30 cellular contexts compared by ENCODE assay signal in genomic region chr4:180455226-180455625, GRCh38.
A peak's percentile ranks its signal among the peaks of the same experiment; 100 is the strongest.
DNase-seq lines count a peak whose midpoint lies in the region; ATAC-seq and TF ChIP-seq lines count a peak whose summit lies in the region.
"Had no signal": no experiment of that assay in that cellular context is flagged by ENCODE, and none has a peak within 500 bp of the region (broad histone marks: within the 10 kb centered on the region; RNA-seq: fewer than 3 reads in every experiment).

No MANE protein-coding gene starts in this region.

- H3K36me3 Mint-ChIP-seq in mesothelial cell of epicardium, result no peaks in the 10 kb centered on the region
- H3K36me3 Mint-ChIP-seq: brain, T-cell had no signal

- TF ChIP-seq CTCF in epithelial cell of esophagus (IDR thresholded peaks at IDR 0.05; ENCODE audit: insufficient read depth, low read depth, low read length, missing control alignments), result no peak
- TF ChIP-seq CTCF in mesothelial cell of epicardium (IDR thresholded peaks at IDR 0.05; ENCODE audit: unreplicated experiment), result no peak

- H3K4me1 ChIP-seq in HUES64 (ENCODE audit: insufficient read depth, low read length), result peaks cover 16% of the 10 kb centered on the region
- H3K4me1 ChIP-seq: heart right ventricle, parathyroid adenoma, right lobe of liver, SJSA1, testis, vagina had no signal

- H3K4me1 Mint-ChIP-seq in mesothelial cell of epicardium, result peaks cover 54% of the 10 kb centered on the region
- H3K4me1 Mint-ChIP-seq: brain, T-cell had no signal

- H3K4me3 Mint-ChIP-seq in mesothelial cell of epicardium, result no peak overlapping the region
- H3K4me3 Mint-ChIP-seq: activated CD8-positive, alpha-beta T cell treated with anti-CD3 and anti-CD28 coated beads, Interleukin-2, amount 10 ng/mL, durations not matched to agents 7 days and 5 days; brain; nephron progenitor cell; T-cell had no signal

- DNase-seq in NCI-H510A (lab: John Stamatoyannopoulos, UW) (peak; percentile 39), epithelial cell of esophagus (ENCODE audit: low read depth) (peak; percentile 71), mesothelial cell of epicardium (ENCODE audit: low spot score in 2 of 2, unreplicated experiment in 2 of 2) (no peak), nucleus accumbens (lab: John Stamatoyannopoulos, UW) (no peak)
- no peak for DNase-seq in NK-92 treated with Interleukin-12 subunit alpha and Interleukin-12 subunit beta, amount 100 ng/mL, for 24 hours (lab: John Stamatoyannopoulos, UW)
- DNase-seq: activated CD4-positive, CD25-positive, alpha-beta regulatory T cell treated with anti-CD3 and anti-CD28 coated beads, Interleukin-2, amount 50 U/mL, for 72 hours; activated CD8-positive, alpha-beta T cell treated with anti-CD3 and anti-CD28 coated beads, Interleukin-2, amount 10 ng/mL, durations not matched to agents 7 days and 5 days; activated effector memory CD4-positive, alpha-beta T cell treated with anti-CD3 and anti-CD28 coated beads, Interleukin-2, amount 50 U/mL, for 16 hours; C1 segment of cervical spinal cord; effector CD8-positive, alpha-beta T cell; erythroblast; foreskin fibroblast; heart right ventricle; islet precursor cell; NCI-H187 treated with DMSO at 0.1 percent for 48 hours; NCI-H446; nephron progenitor cell; right lobe of liver; stimulated activated CD4-positive, alpha-beta T cell treated with anti-CD3 and anti-CD28 coated beads, Interleukin-12 subunit alpha, Interleukin-12 subunit beta, amount 100 ng/mL, for 4 hours; stimulated activated CD4-positive, alpha-beta T cell treated with anti-CD3 and anti-CD28 coated beads, Interleukin-4, amount 100 ng/mL, for 24 hours; stimulated activated naive CD4-positive, alpha-beta T cell treated with Interleukin-2 at 50 U/mL for 16 hours; T-cell; testis had no signal

- no peak overlapping the region for H3K9ac ChIP-seq in HUES64 (ENCODE audit: low read depth, low read length)
- H3K9ac ChIP-seq: KMS-11, parathyroid adenoma had no signal

- H3K9me3 Mint-ChIP-seq in mesothelial cell of epicardium, result no peaks in the 10 kb centered on the region
- H3K9me3 Mint-ChIP-seq: brain, nephron progenitor cell had no signal

- H3K4me3 ChIP-seq in HUES64 (ENCODE audit: low read length) (0 out of 2 replicates have a peak overlapping the region, but pooled peaks have one; percentile 17), epithelial cell of esophagus (ENCODE audit: low read length) (no peak overlapping the region)
- H3K4me3 ChIP-seq: heart right ventricle, right lobe of liver, SJSA1, testis, vagina had no signal

- no peaks in the 10 kb centered on the region for H3K27me3 ChIP-seq in HUES64 (ENCODE audit: insufficient read depth, low read length)
- H3K27me3 ChIP-seq: heart right ventricle, right lobe of liver, SJSA1, testis, vagina had no signal

- H3K27ac Mint-ChIP-seq in mesothelial cell of epicardium, result peak overlapping the region; percentile 66
- H3K27ac Mint-ChIP-seq: activated CD8-positive, alpha-beta T cell treated with anti-CD3 and anti-CD28 coated beads, Interleukin-2, amount 10 ng/mL, durations not matched to agents 7 days and 5 days; brain; nephron progenitor cell; T-cell had no signal

- 56% methylated on average over 1 of the region's 3 CpGs for WGBS in HUES64

- no peak for ATAC-seq in HG02884 (IDR thresholded peaks at IDR 0.05; ENCODE audit: unreplicated experiment)
- ATAC-seq: activated CD8-positive, alpha-beta T cell treated with anti-CD3 and anti-CD28 coated beads, Interleukin-2, amount 10 ng/mL, durations not matched to agents 7 days and 5 days; heart right ventricle; right lobe of liver; T-cell had no signal

- no peaks in the 10 kb centered on the region for H3K27me3 Mint-ChIP-seq in mesothelial cell of epicardium (ENCODE audit: low read depth)
- H3K27me3 Mint-ChIP-seq: brain, T-cell had no signal

- no peaks in the 10 kb centered on the region for H3K9me3 ChIP-seq in HUES64 (ENCODE audit: insufficient read depth, low read depth, low read length)
- H3K9me3 ChIP-seq: heart right ventricle, right lobe of liver, SJSA1, testis, vagina had no signal

- H3K27ac ChIP-seq in HUES64 (ENCODE audit: low read depth, low read length), result no peak overlapping the region
- H3K27ac ChIP-seq: heart right ventricle, KMS-11, parathyroid adenoma, right lobe of liver, SJSA1, testis, vagina had no signal

- no peaks in the 10 kb centered on the region for H3K36me3 ChIP-seq in HUES64 (ENCODE audit: insufficient read depth, low read length)
- H3K36me3 ChIP-seq: heart right ventricle, right lobe of liver, SJSA1, vagina had no signal

Comparison
In these comparisons a context has a peak if more than half of its experiments do, and no peak if none do; other contexts are left out.
1. DNase-seq: peak in NCI-H510A (single experiment) and epithelial cell of esophagus (single experiment); none in mesothelial cell of epicardium (0 of 2), NK-92 treated with Interleukin-12 subunit alpha and Interleukin-12 subunit beta, amount 100 ng/mL, for 24 hours (single experiment) and nucleus accumbens (0 of 56).